ENCODE assay signal across 8 cellular contexts in genomic region chr2:158457826-158458616, GRCh38. TPM values are rescaled to one million over a fixed set of nuclear protein-coding genes. Genes with fewer than 3 reads are reported as not detected.
DNase-seq lines count a peak whose midpoint lies in the region; ATAC-seq and TF ChIP-seq lines count a peak whose summit lies in the region.

No MANE protein-coding gene starts in this region.

- H3K4me3 ChIP-seq in mammary epithelial cell (replicated peaks in 1 of 3; ENCODE audit: insufficient read depth in 1 of 3, low read depth in 2 of 3, low read length in 3 of 3) (peak overlapping the region; percentile 77 to 86 (median 86)), skin epidermis (peak overlapping the region; percentile 66 to 99 (median 91))

- peak; percentile 21 to 39 for TF ChIP-seq CTCF in mammary epithelial cell (conservative IDR thresholded peaks at IDR 0.05 in 1 of 2, IDR thresholded peaks at IDR 0.05 in 1 of 2; ENCODE audit: extremely low read depth in 1 of 2, insufficient read depth in 1 of 2, low read depth in 1 of 2, low read length in 2 of 2)

- CTCF ChIA-PET in mammary epithelial cell (lab: Charles Lee; ENCODE audit: low non-redundant PET), result interaction anchor here (0.6 to 0.7 kb wide), 2 partner anchors 72 to 275 kb away, joined by 3 to 5 read pairs; no protein-coding TSS in a partner anchor

- TF ChIP-seq EP300 in Ishikawa (IDR thresholded peaks at IDR 0.05; ENCODE audit: borderline replicate concordance), result peak; percentile 60; the same call in 1 of the 2 replicates

- 0% methylated on average over 5 of the region's 61 CpGs for WGBS in mammary epithelial cell (ENCODE audit: low coverage, missing lambda C conversion rate)

- dilution Hi-C loops in mammary epithelial cell (cut with HindIII; ENCODE audit: low sequenced_read_pairs), result no loop called here

- DNase-seq in GM04503 (ENCODE audit: low read depth), result peak; percentile 15
- DNase-seq in T-helper 1 cell, result peak; percentile 31 to 57 (median 50)
- peak; percentile 77 for DNase-seq in mammary epithelial cell
- peak; percentile 87 for DNase-seq in iPS-NIHi11 (ENCODE audit: low spot score)
- no peak for DNase-seq in COLO829 (ENCODE audit: low spot score)

- no TSS peak for BruUV-seq in mammary epithelial cell (replicated peaks; lab: Mats Ljungman, UMichigan)

- no peaks in the 10 kb centered on the region for H3K36me3 ChIP-seq in mammary epithelial cell (ENCODE audit: insufficient read depth, low read length)

- intact Hi-C loops in mammary epithelial cell (cut with micrococcal nuclease), result loop anchor here (1.0 to 5.0 kb wide), 6 partner anchors 39 to 423 kb away; no protein-coding TSS in a partner anchor

- ATAC-seq in GM21723 (IDR thresholded peaks at IDR 0.05; ENCODE audit: unreplicated experiment), result peak; percentile 53

- H3K9ac ChIP-seq in mammary epithelial cell (ENCODE audit: insufficient read depth, low read length), result peak overlapping the region; percentile 72

- H4K20me1 ChIP-seq in mammary epithelial cell (ENCODE audit: insufficient read depth, low read length), result no peaks in the 10 kb centered on the region

- no peaks in the 10 kb centered on the region for H3K27me3 ChIP-seq in mammary epithelial cell (ENCODE audit: insufficient read depth, low read length)

- in situ Hi-C loops in mammary epithelial cell (cut with MboI; ENCODE audit: low sequenced_read_pairs in 2 of 2), result loop anchor here in 1 of 2 donors (10.0 to 25.0 kb wide), 2 partner anchors 179 to 287 kb away; no protein-coding TSS in a partner anchor

- H3K4me1 ChIP-seq in mammary epithelial cell (ENCODE audit: insufficient read depth, low read length), result peaks cover 26% of the 10 kb centered on the region

- H3K4me2 ChIP-seq in mammary epithelial cell (ENCODE audit: insufficient read depth, low read depth, low read length), result peak overlapping the region; percentile 93

- TF ChIP-seq RAD21 in Ishikawa (IDR thresholded peaks at IDR 0.05; ENCODE audit: low read depth), result peak; percentile 19; the same call in 1 of the 2 replicates

- H3K9me3 ChIP-seq in mammary epithelial cell (replicated peaks; ENCODE audit: insufficient read depth, low read length), result no peaks in the 10 kb centered on the region

- H3K79me2 ChIP-seq in mammary epithelial cell (ENCODE audit: insufficient read depth, low read length), result peaks cover 61% of the 10 kb centered on the region

- peak overlapping the region; percentile 88 for H2AFZ ChIP-seq in mammary epithelial cell (ENCODE audit: low read depth, low read length)

- H3K27ac ChIP-seq in mammary epithelial cell (ENCODE audit: insufficient read depth, low read depth, low read length) (peak overlapping the region; percentile 74), skin epidermis (peak overlapping the region; percentile 65 to 98 (median 92))

TF ChIP-seq in Ishikawa, 13 proteins besides CTCF, POLR2A, EP300 and RAD21:
- TF ChIP-seq ZBTB7A (IDR thresholded peaks at IDR 0.05; ENCODE audit: low read depth), result peak; percentile 34; the same call in 1 of the 2 replicates
- TF ChIP-seq NFIC (IDR thresholded peaks at IDR 0.05), result peak; percentile 58; the same call in 1 of the 2 replicates
- no peak for TF ChIP-seq YY1 (IDR thresholded peaks at IDR 0.05; ENCODE audit: low read depth)
- TF ChIP-seq CEBPB (IDR thresholded peaks at IDR 0.05), result no peak
- TF ChIP-seq EGR1 (IDR thresholded peaks at IDR 0.05), result no peak
- peak; percentile 70 for TF ChIP-seq TAF1 (IDR thresholded peaks at IDR 0.05; ENCODE audit: low read depth)
- TF ChIP-seq CREB1 (IDR thresholded peaks at IDR 0.05; ENCODE audit: low read depth), result no peak
- TF ChIP-seq USF1 (IDR thresholded peaks at IDR 0.05), result peak; percentile 49; the same call in 1 of the 2 replicates
- peak; percentile 78 for TF ChIP-seq MAX (IDR thresholded peaks at IDR 0.05)
- TF ChIP-seq TCF12 (IDR thresholded peaks at IDR 0.05; ENCODE audit: low read depth), result peak; percentile 48; the same call in 1 of the 2 replicates
- peak; percentile 100 for TF ChIP-seq TEAD4 (IDR thresholded peaks at IDR 0.05)

RNA-seq across cellular contexts. Expression of gene PKP4, which starts 1.3 kb away (rescaled TPM):
- 10 to 100 TPM; 64.8 to 82.6 TPM for total RNA-seq in mammary epithelial cell
- polyA plus RNA-seq in mammary epithelial cell, result 35.9 TPM
- 94.6 TPM for polyA minus RNA-seq in mammary epithelial cell

RNA-seq across cellular contexts. Expression of gene CCDC148, which starts 1.5 kb away (rescaled TPM):
- total RNA-seq in mammary epithelial cell, result 1 to 10 TPM in 1 of 2 donors, under 1 TPM in 1; 0.71 to 1.3 TPM
- 0.35 TPM for polyA plus RNA-seq in mammary epithelial cell
- polyA minus RNA-seq in mammary epithelial cell, result not detected
